1 cellular context compared by ENCODE assay signal in genomic region chr7:132203021-132203420, GRCh38.
TF ChIP-seq lines count a peak whose summit lies in the region.

No MANE protein-coding gene starts in this region.

TF ChIP-seq in H1, 55 proteins besides CTCF, POLR2A, EP300 and RAD21 (continued from another document):
- TF ChIP-seq, protein P1, sequence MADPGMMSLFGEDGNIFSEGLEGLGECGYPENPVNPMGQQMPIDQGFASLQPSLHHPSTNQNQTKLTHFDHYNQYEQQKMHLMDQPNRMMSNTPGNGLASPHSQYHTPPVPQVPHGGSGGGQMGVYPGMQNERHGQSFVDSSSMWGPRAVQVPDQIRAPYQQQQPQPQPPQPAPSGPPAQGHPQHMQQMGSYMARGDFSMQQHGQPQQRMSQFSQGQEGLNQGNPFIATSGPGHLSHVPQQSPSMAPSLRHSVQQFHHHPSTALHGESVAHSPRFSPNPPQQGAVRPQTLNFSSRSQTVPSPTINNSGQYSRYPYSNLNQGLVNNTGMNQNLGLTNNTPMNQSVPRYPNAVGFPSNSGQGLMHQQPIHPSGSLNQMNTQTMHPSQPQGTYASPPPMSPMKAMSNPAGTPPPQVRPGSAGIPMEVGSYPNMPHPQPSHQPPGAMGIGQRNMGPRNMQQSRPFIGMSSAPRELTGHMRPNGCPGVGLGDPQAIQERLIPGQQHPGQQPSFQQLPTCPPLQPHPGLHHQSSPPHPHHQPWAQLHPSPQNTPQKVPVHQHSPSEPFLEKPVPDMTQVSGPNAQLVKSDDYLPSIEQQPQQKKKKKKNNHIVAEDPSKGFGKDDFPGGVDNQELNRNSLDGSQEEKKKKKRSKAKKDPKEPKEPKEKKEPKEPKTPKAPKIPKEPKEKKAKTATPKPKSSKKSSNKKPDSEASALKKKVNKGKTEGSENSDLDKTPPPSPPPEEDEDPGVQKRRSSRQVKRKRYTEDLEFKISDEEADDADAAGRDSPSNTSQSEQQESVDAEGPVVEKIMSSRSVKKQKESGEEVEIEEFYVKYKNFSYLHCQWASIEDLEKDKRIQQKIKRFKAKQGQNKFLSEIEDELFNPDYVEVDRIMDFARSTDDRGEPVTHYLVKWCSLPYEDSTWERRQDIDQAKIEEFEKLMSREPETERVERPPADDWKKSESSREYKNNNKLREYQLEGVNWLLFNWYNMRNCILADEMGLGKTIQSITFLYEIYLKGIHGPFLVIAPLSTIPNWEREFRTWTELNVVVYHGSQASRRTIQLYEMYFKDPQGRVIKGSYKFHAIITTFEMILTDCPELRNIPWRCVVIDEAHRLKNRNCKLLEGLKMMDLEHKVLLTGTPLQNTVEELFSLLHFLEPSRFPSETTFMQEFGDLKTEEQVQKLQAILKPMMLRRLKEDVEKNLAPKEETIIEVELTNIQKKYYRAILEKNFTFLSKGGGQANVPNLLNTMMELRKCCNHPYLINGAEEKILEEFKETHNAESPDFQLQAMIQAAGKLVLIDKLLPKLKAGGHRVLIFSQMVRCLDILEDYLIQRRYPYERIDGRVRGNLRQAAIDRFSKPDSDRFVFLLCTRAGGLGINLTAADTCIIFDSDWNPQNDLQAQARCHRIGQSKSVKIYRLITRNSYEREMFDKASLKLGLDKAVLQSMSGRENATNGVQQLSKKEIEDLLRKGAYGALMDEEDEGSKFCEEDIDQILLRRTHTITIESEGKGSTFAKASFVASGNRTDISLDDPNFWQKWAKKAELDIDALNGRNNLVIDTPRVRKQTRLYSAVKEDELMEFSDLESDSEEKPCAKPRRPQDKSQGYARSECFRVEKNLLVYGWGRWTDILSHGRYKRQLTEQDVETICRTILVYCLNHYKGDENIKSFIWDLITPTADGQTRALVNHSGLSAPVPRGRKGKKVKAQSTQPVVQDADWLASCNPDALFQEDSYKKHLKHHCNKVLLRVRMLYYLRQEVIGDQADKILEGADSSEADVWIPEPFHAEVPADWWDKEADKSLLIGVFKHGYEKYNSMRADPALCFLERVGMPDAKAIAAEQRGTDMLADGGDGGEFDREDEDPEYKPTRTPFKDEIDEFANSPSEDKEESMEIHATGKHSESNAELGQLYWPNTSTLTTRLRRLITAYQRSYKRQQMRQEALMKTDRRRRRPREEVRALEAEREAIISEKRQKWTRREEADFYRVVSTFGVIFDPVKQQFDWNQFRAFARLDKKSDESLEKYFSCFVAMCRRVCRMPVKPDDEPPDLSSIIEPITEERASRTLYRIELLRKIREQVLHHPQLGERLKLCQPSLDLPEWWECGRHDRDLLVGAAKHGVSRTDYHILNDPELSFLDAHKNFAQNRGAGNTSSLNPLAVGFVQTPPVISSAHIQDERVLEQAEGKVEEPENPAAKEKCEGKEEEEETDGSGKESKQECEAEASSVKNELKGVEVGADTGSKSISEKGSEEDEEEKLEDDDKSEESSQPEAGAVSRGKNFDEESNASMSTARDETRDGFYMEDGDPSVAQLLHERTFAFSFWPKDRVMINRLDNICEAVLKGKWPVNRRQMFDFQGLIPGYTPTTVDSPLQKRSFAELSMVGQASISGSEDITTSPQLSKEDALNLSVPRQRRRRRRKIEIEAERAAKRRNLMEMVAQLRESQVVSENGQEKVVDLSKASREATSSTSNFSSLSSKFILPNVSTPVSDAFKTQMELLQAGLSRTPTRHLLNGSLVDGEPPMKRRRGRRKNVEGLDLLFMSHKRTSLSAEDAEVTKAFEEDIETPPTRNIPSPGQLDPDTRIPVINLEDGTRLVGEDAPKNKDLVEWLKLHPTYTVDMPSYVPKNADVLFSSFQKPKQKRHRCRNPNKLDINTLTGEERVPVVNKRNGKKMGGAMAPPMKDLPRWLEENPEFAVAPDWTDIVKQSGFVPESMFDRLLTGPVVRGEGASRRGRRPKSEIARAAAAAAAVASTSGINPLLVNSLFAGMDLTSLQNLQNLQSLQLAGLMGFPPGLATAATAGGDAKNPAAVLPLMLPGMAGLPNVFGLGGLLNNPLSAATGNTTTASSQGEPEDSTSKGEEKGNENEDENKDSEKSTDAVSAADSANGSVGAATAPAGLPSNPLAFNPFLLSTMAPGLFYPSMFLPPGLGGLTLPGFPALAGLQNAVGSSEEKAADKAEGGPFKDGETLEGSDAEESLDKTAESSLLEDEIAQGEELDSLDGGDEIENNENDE (IDR thresholded peaks at IDR 0.05; ENCODE audit: insufficient replicate concordance, low read length) = no peak
- TF ChIP-seq CHD2 (IDR thresholded peaks at IDR 0.05; ENCODE audit: low read length) = no peak
- no peak for TF ChIP-seq EZH2 (IDR thresholded peaks at IDR 0.05; ENCODE audit: low read depth, low read length, severe bottlenecking)
- TF ChIP-seq BACH1 (IDR thresholded peaks at IDR 0.05; ENCODE audit: low read length) = no peak
- TF ChIP-seq TAF1 (IDR thresholded peaks at IDR 0.05; ENCODE audit: low read depth, low read length) = no peak
- TF ChIP-seq HDAC6 (IDR thresholded peaks at IDR 0.05; ENCODE audit: low read depth, low read length) = no peak
- no peak for TF ChIP-seq SIX5 (IDR thresholded peaks at IDR 0.05; ENCODE audit: low read depth, low read length)
- no peak for TF ChIP-seq SRF (IDR thresholded peaks at IDR 0.05; ENCODE audit: low read depth, low read length)
- no peak for TF ChIP-seq CTBP2 (IDR thresholded peaks at IDR 0.05; ENCODE audit: borderline replicate concordance, insufficient read depth, insufficient read length, low read length)
- no peak for TF ChIP-seq YY1 (IDR thresholded peaks at IDR 0.05; ENCODE audit: low read depth, low read length)
- TF ChIP-seq, protein P2, sequence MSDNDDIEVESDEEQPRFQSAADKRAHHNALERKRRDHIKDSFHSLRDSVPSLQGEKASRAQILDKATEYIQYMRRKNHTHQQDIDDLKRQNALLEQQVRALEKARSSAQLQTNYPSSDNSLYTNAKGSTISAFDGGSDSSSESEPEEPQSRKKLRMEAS (IDR thresholded peaks at IDR 0.05) = no peak
